ENCODE assay signal across 1 cellular context in the genomic region with DNA sequence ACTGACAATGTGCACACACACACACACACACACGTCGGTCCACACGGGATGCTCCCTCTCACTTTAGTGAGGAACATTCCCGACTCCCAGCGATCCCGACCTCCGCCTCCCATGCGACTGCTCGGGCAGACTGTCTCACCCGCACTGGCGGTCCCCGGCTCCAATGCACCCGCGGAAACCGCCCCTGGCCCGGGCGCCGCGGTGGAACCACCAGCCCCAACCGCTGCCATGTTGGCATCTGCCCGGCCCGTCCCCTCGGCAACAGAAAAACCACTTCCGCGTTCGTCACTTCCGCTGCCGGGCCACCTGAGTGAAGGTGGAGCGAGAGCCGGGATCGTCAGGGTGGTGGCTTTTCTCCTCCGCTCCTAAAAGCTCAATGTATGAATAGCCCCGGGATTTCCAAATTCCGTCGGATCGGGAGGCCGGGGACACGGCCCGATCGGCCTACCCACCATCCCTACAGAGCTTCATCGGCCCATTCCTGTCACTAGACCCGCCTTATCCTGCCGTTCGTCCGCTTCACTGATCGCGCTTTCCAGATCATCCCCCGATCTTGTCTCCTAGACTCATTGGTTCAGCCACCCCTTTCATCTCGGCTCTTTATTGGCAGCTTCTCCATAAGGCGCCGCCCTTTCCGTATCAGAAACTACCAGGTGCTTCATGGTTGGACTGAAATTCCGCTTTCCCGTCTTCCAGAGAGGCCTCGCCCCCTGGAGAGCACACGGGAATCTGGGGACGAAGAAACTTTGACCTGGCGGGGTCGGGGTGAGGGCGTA.
TF ChIP-seq lines count a peak whose summit lies in the region.

A gene (minus strand): TSS at position 240 of the 776 bp plus-strand sequence. CDS start 10 bp downstream, at position 230.

TF ChIP-seq in GM12878, 131 proteins besides CTCF, POLR2A, EP300 and RAD21 (continued from another document and continues in another):
- TF ChIP-seq, protein P1, sequence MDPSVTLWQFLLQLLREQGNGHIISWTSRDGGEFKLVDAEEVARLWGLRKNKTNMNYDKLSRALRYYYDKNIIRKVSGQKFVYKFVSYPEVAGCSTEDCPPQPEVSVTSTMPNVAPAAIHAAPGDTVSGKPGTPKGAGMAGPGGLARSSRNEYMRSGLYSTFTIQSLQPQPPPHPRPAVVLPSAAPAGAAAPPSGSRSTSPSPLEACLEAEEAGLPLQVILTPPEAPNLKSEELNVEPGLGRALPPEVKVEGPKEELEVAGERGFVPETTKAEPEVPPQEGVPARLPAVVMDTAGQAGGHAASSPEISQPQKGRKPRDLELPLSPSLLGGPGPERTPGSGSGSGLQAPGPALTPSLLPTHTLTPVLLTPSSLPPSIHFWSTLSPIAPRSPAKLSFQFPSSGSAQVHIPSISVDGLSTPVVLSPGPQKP (IDR thresholded peaks at IDR 0.05; ENCODE audit: low read depth, low read length): 0 out of 2 replicates have a peak, but pooled peaks have one; percentile 29
- TF ChIP-seq RBBP5 (conservative IDR thresholded peaks at IDR 0.05) (no peak), SMAD5 (IDR thresholded peaks at IDR 0.05; ENCODE audit: low read depth) (no peak), TCF12 (IDR thresholded peaks at IDR 0.05; ENCODE audit: low read depth, low read length) (no peak), HCFC1 (IDR thresholded peaks at IDR 0.05; ENCODE audit: low read length) (0 out of 2 replicates have a peak, but pooled peaks have one; percentile 42), ZZZ3 (IDR thresholded peaks at IDR 0.05; ENCODE audit: control insufficient read depth, insufficient read length, low read depth) (no peak), NRF1 (conservative IDR thresholded peaks at IDR 0.05; ENCODE audit: low read depth, low read length) (no peak), GABPA (IDR thresholded peaks at IDR 0.05; ENCODE audit: low read depth) (peak; percentile 88), RELA (IDR thresholded peaks at IDR 0.05; ENCODE audit: borderline replicate concordance, partially characterized antibody) (no peak), LARP7 (IDR thresholded peaks at IDR 0.05) (peak; percentile 65), ATF7 (IDR thresholded peaks at IDR 0.05; ENCODE audit: low read depth) (no peak), TBL1XR1 (IDR thresholded peaks at IDR 0.05; ENCODE audit: low read depth, low read length) (peak; percentile 9; the same call in 1 of the 2 replicates), NFXL1 (IDR thresholded peaks at IDR 0.05; ENCODE audit: borderline replicate concordance) (no peak), CHD1 (IDR thresholded peaks at IDR 0.05; ENCODE audit: low read depth, low read length) (no peak; the same call in 1 of the 2 replicates), SIN3A (IDR thresholded peaks at IDR 0.05; ENCODE audit: low read depth, low read length) (peak; percentile 89; the same call in 1 of the 2 replicates), ZNF384 (IDR thresholded peaks at IDR 0.05; ENCODE audit: borderline replicate concordance, low read depth, low read length) (no peak), MEF2A (IDR thresholded peaks at IDR 0.05; ENCODE audit: insufficient read depth, low read depth, low read length) (no peak), FOXM1 (IDR thresholded peaks at IDR 0.05; ENCODE audit: low read depth, low read length) (peak; percentile 3), TARDBP (IDR thresholded peaks at IDR 0.05; ENCODE audit: borderline replicate concordance) (peak; percentile 23; the same call in 1 of the 2 replicates), POLR2AphosphoS5 (IDR thresholded peaks at IDR 0.05; ENCODE audit: low read length) (peak; percentile 91), BCL11A (IDR thresholded peaks at IDR 0.05; ENCODE audit: low read depth, low read length) (no peak), SUPT20H (IDR thresholded peaks at IDR 0.05; ENCODE audit: borderline replicate concordance, control insufficient read depth, low read depth, low read length) (no peak), SMC3 (IDR thresholded peaks at IDR 0.05; ENCODE audit: borderline replicate concordance, low read length) (no peak), SP1 (IDR thresholded peaks at IDR 0.05; ENCODE audit: low read depth, low read length) (peak; percentile 31), RAD51 (IDR thresholded peaks at IDR 0.05) (no peak)
- TF ChIP-seq, protein P2, sequence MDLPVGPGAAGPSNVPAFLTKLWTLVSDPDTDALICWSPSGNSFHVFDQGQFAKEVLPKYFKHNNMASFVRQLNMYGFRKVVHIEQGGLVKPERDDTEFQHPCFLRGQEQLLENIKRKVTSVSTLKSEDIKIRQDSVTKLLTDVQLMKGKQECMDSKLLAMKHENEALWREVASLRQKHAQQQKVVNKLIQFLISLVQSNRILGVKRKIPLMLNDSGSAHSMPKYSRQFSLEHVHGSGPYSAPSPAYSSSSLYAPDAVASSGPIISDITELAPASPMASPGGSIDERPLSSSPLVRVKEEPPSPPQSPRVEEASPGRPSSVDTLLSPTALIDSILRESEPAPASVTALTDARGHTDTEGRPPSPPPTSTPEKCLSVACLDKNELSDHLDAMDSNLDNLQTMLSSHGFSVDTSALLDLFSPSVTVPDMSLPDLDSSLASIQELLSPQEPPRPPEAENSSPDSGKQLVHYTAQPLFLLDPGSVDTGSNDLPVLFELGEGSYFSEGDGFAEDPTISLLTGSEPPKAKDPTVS (IDR thresholded peaks at IDR 0.05; ENCODE audit: low read depth, low read length): no peak
- TF ChIP-seq, protein P3, sequence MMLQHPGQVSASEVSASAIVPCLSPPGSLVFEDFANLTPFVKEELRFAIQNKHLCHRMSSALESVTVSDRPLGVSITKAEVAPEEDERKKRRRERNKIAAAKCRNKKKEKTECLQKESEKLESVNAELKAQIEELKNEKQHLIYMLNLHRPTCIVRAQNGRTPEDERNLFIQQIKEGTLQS (IDR thresholded peaks at IDR 0.05; ENCODE audit: borderline replicate concordance, extremely low read depth, low read depth, low read length): no peak
- TF ChIP-seq, protein P4, sequence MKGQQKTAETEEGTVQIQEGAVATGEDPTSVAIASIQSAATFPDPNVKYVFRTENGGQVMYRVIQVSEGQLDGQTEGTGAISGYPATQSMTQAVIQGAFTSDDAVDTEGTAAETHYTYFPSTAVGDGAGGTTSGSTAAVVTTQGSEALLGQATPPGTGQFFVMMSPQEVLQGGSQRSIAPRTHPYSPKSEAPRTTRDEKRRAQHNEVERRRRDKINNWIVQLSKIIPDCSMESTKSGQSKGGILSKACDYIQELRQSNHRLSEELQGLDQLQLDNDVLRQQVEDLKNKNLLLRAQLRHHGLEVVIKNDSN (IDR thresholded peaks at IDR 0.05; ENCODE audit: borderline replicate concordance, extremely low read length, insufficient read depth, low read depth, low read length): no peak
- TF ChIP-seq, protein P5, sequence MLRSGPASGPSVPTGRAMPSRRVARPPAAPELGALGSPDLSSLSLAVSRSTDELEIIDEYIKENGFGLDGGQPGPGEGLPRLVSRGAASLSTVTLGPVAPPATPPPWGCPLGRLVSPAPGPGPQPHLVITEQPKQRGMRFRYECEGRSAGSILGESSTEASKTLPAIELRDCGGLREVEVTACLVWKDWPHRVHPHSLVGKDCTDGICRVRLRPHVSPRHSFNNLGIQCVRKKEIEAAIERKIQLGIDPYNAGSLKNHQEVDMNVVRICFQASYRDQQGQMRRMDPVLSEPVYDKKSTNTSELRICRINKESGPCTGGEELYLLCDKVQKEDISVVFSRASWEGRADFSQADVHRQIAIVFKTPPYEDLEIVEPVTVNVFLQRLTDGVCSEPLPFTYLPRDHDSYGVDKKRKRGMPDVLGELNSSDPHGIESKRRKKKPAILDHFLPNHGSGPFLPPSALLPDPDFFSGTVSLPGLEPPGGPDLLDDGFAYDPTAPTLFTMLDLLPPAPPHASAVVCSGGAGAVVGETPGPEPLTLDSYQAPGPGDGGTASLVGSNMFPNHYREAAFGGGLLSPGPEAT (IDR thresholded peaks at IDR 0.05; ENCODE audit: low read depth): peak; percentile 24; the same call in 1 of the 2 replicates
- TF ChIP-seq, protein P6, sequence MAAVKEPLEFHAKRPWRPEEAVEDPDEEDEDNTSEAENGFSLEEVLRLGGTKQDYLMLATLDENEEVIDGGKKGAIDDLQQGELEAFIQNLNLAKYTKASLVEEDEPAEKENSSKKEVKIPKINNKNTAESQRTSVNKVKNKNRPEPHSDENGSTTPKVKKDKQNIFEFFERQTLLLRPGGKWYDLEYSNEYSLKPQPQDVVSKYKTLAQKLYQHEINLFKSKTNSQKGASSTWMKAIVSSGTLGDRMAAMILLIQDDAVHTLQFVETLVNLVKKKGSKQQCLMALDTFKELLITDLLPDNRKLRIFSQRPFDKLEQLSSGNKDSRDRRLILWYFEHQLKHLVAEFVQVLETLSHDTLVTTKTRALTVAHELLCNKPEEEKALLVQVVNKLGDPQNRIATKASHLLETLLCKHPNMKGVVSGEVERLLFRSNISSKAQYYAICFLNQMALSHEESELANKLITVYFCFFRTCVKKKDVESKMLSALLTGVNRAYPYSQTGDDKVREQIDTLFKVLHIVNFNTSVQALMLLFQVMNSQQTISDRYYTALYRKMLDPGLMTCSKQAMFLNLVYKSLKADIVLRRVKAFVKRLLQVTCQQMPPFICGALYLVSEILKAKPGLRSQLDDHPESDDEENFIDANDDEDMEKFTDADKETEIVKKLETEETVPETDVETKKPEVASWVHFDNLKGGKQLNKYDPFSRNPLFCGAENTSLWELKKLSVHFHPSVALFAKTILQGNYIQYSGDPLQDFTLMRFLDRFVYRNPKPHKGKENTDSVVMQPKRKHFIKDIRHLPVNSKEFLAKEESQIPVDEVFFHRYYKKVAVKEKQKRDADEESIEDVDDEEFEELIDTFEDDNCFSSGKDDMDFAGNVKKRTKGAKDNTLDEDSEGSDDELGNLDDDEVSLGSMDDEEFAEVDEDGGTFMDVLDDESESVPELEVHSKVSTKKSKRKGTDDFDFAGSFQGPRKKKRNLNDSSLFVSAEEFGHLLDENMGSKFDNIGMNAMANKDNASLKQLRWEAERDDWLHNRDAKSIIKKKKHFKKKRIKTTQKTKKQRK (IDR thresholded peaks at IDR 0.05; ENCODE audit: low read depth, low read length): peak; percentile 39; the same call in 1 of the 2 replicates
- TF ChIP-seq, protein P7, sequence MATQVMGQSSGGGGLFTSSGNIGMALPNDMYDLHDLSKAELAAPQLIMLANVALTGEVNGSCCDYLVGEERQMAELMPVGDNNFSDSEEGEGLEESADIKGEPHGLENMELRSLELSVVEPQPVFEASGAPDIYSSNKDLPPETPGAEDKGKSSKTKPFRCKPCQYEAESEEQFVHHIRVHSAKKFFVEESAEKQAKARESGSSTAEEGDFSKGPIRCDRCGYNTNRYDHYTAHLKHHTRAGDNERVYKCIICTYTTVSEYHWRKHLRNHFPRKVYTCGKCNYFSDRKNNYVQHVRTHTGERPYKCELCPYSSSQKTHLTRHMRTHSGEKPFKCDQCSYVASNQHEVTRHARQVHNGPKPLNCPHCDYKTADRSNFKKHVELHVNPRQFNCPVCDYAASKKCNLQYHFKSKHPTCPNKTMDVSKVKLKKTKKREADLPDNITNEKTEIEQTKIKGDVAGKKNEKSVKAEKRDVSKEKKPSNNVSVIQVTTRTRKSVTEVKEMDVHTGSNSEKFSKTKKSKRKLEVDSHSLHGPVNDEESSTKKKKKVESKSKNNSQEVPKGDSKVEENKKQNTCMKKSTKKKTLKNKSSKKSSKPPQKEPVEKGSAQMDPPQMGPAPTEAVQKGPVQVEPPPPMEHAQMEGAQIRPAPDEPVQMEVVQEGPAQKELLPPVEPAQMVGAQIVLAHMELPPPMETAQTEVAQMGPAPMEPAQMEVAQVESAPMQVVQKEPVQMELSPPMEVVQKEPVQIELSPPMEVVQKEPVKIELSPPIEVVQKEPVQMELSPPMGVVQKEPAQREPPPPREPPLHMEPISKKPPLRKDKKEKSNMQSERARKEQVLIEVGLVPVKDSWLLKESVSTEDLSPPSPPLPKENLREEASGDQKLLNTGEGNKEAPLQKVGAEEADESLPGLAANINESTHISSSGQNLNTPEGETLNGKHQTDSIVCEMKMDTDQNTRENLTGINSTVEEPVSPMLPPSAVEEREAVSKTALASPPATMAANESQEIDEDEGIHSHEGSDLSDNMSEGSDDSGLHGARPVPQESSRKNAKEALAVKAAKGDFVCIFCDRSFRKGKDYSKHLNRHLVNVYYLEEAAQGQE (IDR thresholded peaks at IDR 0.05; ENCODE audit: low read depth, low read length): no peak
- TF ChIP-seq, protein P8, sequence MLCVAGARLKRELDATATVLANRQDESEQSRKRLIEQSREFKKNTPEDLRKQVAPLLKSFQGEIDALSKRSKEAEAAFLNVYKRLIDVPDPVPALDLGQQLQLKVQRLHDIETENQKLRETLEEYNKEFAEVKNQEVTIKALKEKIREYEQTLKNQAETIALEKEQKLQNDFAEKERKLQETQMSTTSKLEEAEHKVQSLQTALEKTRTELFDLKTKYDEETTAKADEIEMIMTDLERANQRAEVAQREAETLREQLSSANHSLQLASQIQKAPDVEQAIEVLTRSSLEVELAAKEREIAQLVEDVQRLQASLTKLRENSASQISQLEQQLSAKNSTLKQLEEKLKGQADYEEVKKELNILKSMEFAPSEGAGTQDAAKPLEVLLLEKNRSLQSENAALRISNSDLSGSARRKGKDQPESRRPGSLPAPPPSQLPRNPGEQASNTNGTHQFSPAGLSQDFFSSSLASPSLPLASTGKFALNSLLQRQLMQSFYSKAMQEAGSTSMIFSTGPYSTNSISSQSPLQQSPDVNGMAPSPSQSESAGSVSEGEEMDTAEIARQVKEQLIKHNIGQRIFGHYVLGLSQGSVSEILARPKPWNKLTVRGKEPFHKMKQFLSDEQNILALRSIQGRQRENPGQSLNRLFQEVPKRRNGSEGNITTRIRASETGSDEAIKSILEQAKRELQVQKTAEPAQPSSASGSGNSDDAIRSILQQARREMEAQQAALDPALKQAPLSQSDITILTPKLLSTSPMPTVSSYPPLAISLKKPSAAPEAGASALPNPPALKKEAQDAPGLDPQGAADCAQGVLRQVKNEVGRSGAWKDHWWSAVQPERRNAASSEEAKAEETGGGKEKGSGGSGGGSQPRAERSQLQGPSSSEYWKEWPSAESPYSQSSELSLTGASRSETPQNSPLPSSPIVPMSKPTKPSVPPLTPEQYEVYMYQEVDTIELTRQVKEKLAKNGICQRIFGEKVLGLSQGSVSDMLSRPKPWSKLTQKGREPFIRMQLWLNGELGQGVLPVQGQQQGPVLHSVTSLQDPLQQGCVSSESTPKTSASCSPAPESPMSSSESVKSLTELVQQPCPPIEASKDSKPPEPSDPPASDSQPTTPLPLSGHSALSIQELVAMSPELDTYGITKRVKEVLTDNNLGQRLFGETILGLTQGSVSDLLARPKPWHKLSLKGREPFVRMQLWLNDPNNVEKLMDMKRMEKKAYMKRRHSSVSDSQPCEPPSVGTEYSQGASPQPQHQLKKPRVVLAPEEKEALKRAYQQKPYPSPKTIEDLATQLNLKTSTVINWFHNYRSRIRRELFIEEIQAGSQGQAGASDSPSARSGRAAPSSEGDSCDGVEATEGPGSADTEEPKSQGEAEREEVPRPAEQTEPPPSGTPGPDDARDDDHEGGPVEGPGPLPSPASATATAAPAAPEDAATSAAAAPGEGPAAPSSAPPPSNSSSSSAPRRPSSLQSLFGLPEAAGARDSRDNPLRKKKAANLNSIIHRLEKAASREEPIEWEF (IDR thresholded peaks at IDR 0.05; ENCODE audit: insufficient replicate concordance, low read depth, low read length): no peak
- TF ChIP-seq, protein P9, sequence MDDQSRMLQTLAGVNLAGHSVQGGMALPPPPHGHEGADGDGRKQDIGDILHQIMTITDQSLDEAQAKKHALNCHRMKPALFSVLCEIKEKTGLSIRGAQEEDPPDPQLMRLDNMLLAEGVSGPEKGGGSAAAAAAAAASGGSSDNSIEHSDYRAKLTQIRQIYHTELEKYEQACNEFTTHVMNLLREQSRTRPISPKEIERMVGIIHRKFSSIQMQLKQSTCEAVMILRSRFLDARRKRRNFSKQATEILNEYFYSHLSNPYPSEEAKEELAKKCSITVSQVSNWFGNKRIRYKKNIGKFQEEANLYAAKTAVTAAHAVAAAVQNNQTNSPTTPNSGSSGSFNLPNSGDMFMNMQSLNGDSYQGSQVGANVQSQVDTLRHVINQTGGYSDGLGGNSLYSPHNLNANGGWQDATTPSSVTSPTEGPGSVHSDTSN (IDR thresholded peaks at IDR 0.05; ENCODE audit: insufficient replicate concordance, low read depth, low read length): peak; percentile 54
